In genomic region chr12:16492240-16492639, GRCh38 we compare ENCODE assay signal across 18 cellular contexts.
DNase-seq lines count a peak whose midpoint lies in the region; ATAC-seq and TF ChIP-seq lines count a peak whose summit lies in the region.
"Had no signal": no experiment of that assay in that cellular context is flagged by ENCODE, and none has a peak within 500 bp of the region (broad histone marks: within the 10 kb centered on the region; RNA-seq: fewer than 3 reads in every experiment).

No MANE protein-coding gene starts in this region.

- WGBS in endodermal cell (ENCODE audit: insufficient coverage in 1 of 2, insufficient read length in 1 of 2), 2 experiments, result 93 to 100% methylated on average over 3 to 4 of the region's 4 CpGs

- RAD21 ChIA-PET in HCT116 (lab: Charles Lee; ENCODE audit: low non-redundant PET in 1 of 2, low total read pairs in 2 of 2, uncharacterized antibody in 2 of 2, unreplicated experiment in 2 of 2), result no interaction called here

- no peaks in the 10 kb centered on the region for H3K27me3 Mint-ChIP-seq in endodermal cell (ENCODE audit: insufficient read depth)
- H3K27me3 Mint-ChIP-seq: CD8-positive, alpha-beta memory T cell had no signal

- H3K36me3 ChIP-seq in HCT116 (ENCODE audit: control insufficient read depth in 1 of 2, insufficient read depth in 2 of 2, low read length in 2 of 2) (no peaks in the 10 kb centered on the region), OCI-LY1 (ENCODE audit: insufficient read depth, low read length) (no peaks in the 10 kb centered on the region), endodermal cell (ENCODE audit: control insufficient read depth, insufficient read depth, low read length) (no peaks in the 10 kb centered on the region)
- H3K36me3 ChIP-seq: BLaER1 treated with 17β-estradiol and CSF1 and Interleukin-3, amounts not matched to agents 10 nM and 100 nM had no signal

- TF ChIP-seq RAD21 in HCT116 (IDR thresholded peaks at IDR 0.05; ENCODE audit: low read depth), result peak; percentile 8; the same call in 1 of the 2 replicates

- H3F3A ChIP-seq in OCI-LY1 (ENCODE audit: insufficient read depth, low read length), result no peaks in the 10 kb centered on the region

- no peak overlapping the region for H3K27ac Mint-ChIP-seq in endodermal cell
- H3K27ac Mint-ChIP-seq: CD8-positive, alpha-beta memory T cell had no signal

- no peak for TF ChIP-seq POLR2A in HCT116 (IDR thresholded peaks at IDR 0.05; ENCODE audit: borderline replicate concordance, extremely low read depth, insufficient read depth, insufficient read length)

- H3K4me1 ChIP-seq in HCT116 (ENCODE audit: control insufficient read depth in 1 of 2, insufficient read depth in 2 of 2, low read length in 2 of 2) (no peaks in the 10 kb centered on the region), OCI-LY1 (ENCODE audit: insufficient read depth, low read length, severe bottlenecking) (no peaks in the 10 kb centered on the region), endodermal cell (ENCODE audit: control insufficient read depth, insufficient read depth, low read length) (no peaks in the 10 kb centered on the region)
- H3K4me1 ChIP-seq: BLaER1 treated with 17β-estradiol and CSF1 and Interleukin-3, amounts not matched to agents 10 nM and 100 nM had no signal

- H3K4me1 Mint-ChIP-seq in endodermal cell, result no peaks in the 10 kb centered on the region
- H3K4me1 Mint-ChIP-seq: CD8-positive, alpha-beta memory T cell had no signal

- ATAC-seq in HCT116 (no peak), GM18517 (IDR thresholded peaks at IDR 0.05; ENCODE audit: unreplicated experiment) (no peak), HG03039 (IDR thresholded peaks at IDR 0.05; ENCODE audit: unreplicated experiment) (no peak), GM18858 (IDR thresholded peaks at IDR 0.05; ENCODE audit: unreplicated experiment) (no peak)

- CTCF ChIA-PET in HCT116 (lab: Charles Lee), result no interaction called here

- H3K4me3 ChIP-seq in GM12865 (ENCODE audit: low read depth, low read length), result no peak overlapping the region
- no peak overlapping the region for H3K4me3 ChIP-seq in HCT116 (replicated peaks in 1 of 2; ENCODE audit: low read depth in 1 of 2, low read length in 2 of 2)
- no peak overlapping the region for H3K4me3 ChIP-seq in OCI-LY1 (ENCODE audit: low read depth, low read length, poor library complexity, severe bottlenecking)
- no peak overlapping the region for H3K4me3 ChIP-seq in endodermal cell (ENCODE audit: low read length)
- H3K4me3 ChIP-seq: BLaER1 treated with 17β-estradiol and CSF1 and Interleukin-3, amounts not matched to agents 10 nM and 100 nM had no signal

- BruUV-seq in HCT116 (replicated peaks; lab: Mats Ljungman, UMichigan), result no TSS peak

- H3K27me3 ChIP-seq in HCT116 (ENCODE audit: insufficient read depth, low read length), result no peaks in the 10 kb centered on the region
- H3K27me3 ChIP-seq in OCI-LY1 (ENCODE audit: insufficient read depth, low read length), result no peaks in the 10 kb centered on the region
- H3K27me3 ChIP-seq in endodermal cell (ENCODE audit: control insufficient read depth, insufficient read depth, low read length, poor library complexity, severe bottlenecking), result no peaks in the 10 kb centered on the region
- H3K27me3 ChIP-seq: BLaER1 treated with 17β-estradiol and CSF1 and Interleukin-3, amounts not matched to agents 10 nM and 100 nM had no signal

- no peak overlapping the region for H3K9ac ChIP-seq in HCT116 (ENCODE audit: low read length)
- no peak overlapping the region for H3K9ac ChIP-seq in OCI-LY1 (ENCODE audit: low read length)
- no peak overlapping the region for H3K9ac ChIP-seq in endodermal cell (ENCODE audit: extremely low read depth, low read length, poor library complexity, severe bottlenecking)
- H3K9ac ChIP-seq: BLaER1 treated with 17β-estradiol and CSF1 and Interleukin-3, amounts not matched to agents 10 nM and 100 nM; KMS-11 had no signal

- DNase-seq in GM12865 (ENCODE audit: low read depth), result peak; percentile 9
- DNase-seq in HCT116 (ENCODE audit: low read depth, low spot score), result no peak
- DNase-seq in endodermal cell, result peak; percentile 58
- DNase-seq in T-helper 9 cell, result no peak
- DNase-seq: CD8-positive, alpha-beta memory T cell; GDM1; NCI-H1417 treated with DMSO at 0.1 percent for 48 hours; NCI-H1930; NK-92 treated with Interleukin-12 subunit alpha and Interleukin-12 subunit beta, amount 100 ng/mL, for 24 hours; RPMI8226; SHP77 treated with DMSO at 0.1 percent for 48 hours; T-helper 1 cell had no signal

- H3K9me3 Mint-ChIP-seq in endodermal cell, result no peaks in the 10 kb centered on the region

- H3K4me3 Mint-ChIP-seq in endodermal cell, result no peak overlapping the region
- H3K4me3 Mint-ChIP-seq: CD8-positive, alpha-beta memory T cell had no signal

- intact Hi-C loops in HCT116 (cut with micrococcal nuclease), result no loop called here

- H2AFZ ChIP-seq in HCT116 (ENCODE audit: low read depth, low read length, poor library complexity, severe bottlenecking) (no peak overlapping the region), OCI-LY1 (ENCODE audit: low read length) (no peak overlapping the region)

- no peaks in the 10 kb centered on the region for H3K9me3 ChIP-seq in HCT116 (ENCODE audit: control insufficient read depth in 1 of 2, insufficient read depth in 1 of 2, low read depth in 1 of 2, low read length in 2 of 2)
- no peaks in the 10 kb centered on the region for H3K9me3 ChIP-seq in OCI-LY1 (ENCODE audit: low read length)
- H3K9me3 ChIP-seq in endodermal cell (ENCODE audit: control insufficient read depth, low read length), result no peaks in the 10 kb centered on the region
- H3K9me3 ChIP-seq: BLaER1 treated with 17β-estradiol and CSF1 and Interleukin-3, amounts not matched to agents 10 nM and 100 nM had no signal

- H4K20me1 ChIP-seq in HCT116 (ENCODE audit: insufficient read depth), result no peaks in the 10 kb centered on the region
- no peaks in the 10 kb centered on the region for H4K20me1 ChIP-seq in OCI-LY1 (ENCODE audit: insufficient read depth, low read length)
- H4K20me1 ChIP-seq: BLaER1 treated with 17β-estradiol and CSF1 and Interleukin-3, amounts not matched to agents 10 nM and 100 nM had no signal

- H3K4me2 ChIP-seq in HCT116 (ENCODE audit: low read length) (no peak overlapping the region), OCI-LY1 (ENCODE audit: low read length) (no peak overlapping the region)
- H3K4me2 ChIP-seq: BLaER1 treated with 17β-estradiol and CSF1 and Interleukin-3, amounts not matched to agents 10 nM and 100 nM; KMS-11 had no signal

- H3K27ac ChIP-seq in HCT116 (ENCODE audit: low read depth, low read length), result no peak overlapping the region
- no peak overlapping the region for H3K27ac ChIP-seq in OCI-LY1 (ENCODE audit: low read depth, low read length, poor library complexity, severe bottlenecking)
- no peak overlapping the region for H3K27ac ChIP-seq in endodermal cell (ENCODE audit: low read depth, low read length)
- H3K27ac ChIP-seq: BLaER1 treated with 17β-estradiol and CSF1 and Interleukin-3, amounts not matched to agents 10 nM and 100 nM; KMS-11 had no signal

- H3K9me2 ChIP-seq in HCT116 (ENCODE audit: insufficient read depth) (no peaks in the 10 kb centered on the region), OCI-LY1 (ENCODE audit: low read depth, low read length) (no peaks in the 10 kb centered on the region)

- H3K79me2 ChIP-seq in HCT116 (ENCODE audit: insufficient read depth, low read length) (no peaks in the 10 kb centered on the region), OCI-LY1 (ENCODE audit: insufficient read depth, low read length) (no peaks in the 10 kb centered on the region)

- TF ChIP-seq CTCF in GM12865 (IDR thresholded peaks at IDR 0.05; ENCODE audit: insufficient read depth, low read depth, low read length, missing control alignments), result no peak
- 0 out of 6 replicates have a peak, but pooled peaks of 1 of the 3 experiments have one; percentile 9 for TF ChIP-seq CTCF in HCT116 (IDR thresholded peaks at IDR 0.05 in 2 of 3, conservative IDR thresholded peaks at IDR 0.05 in 1 of 3; ENCODE audit: borderline replicate concordance in 1 of 3, insufficient read depth in 1 of 3, low read depth in 2 of 3, low read length in 2 of 3)
- peak; percentile 30; the same call in 1 of the 2 replicates for TF ChIP-seq CTCF in OCI-LY1 (IDR thresholded peaks at IDR 0.05; ENCODE audit: low read length)
- TF ChIP-seq CTCF in endodermal cell (conservative IDR thresholded peaks at IDR 0.05), result peak; percentile 58

- H3K36me3 Mint-ChIP-seq in endodermal cell (ENCODE audit: low read depth), result no peaks in the 10 kb centered on the region
- H3K36me3 Mint-ChIP-seq: CD8-positive, alpha-beta memory T cell had no signal

- POLR2A ChIA-PET in HCT116 (lab: Charles Lee), result no interaction called here

TF ChIP-seq in HCT116, 20 proteins besides CTCF, POLR2A, EP300 and RAD21 (continues in another document):
- TF ChIP-seq ATF3 (IDR thresholded peaks at IDR 0.05) (no peak), FOSL1 (IDR thresholded peaks at IDR 0.05; ENCODE audit: low read depth) (no peak), CEBPB (IDR thresholded peaks at IDR 0.05; ENCODE audit: low read depth) (no peak), EZH2 (IDR thresholded peaks at IDR 0.05) (no peak), SRF (IDR thresholded peaks at IDR 0.05; ENCODE audit: low read depth) (no peak), REST (IDR thresholded peaks at IDR 0.05; ENCODE audit: low read depth) (no peak)

Comparison
In these comparisons a context has a peak if more than half of its experiments do, and no peak if none do; other contexts are left out.
1. DNase-seq: peak in GM12865 (single experiment) and endodermal cell (single experiment); none in HCT116 (single experiment) and T-helper 9 cell (single experiment).